15 cellular contexts compared by ENCODE assay signal in genomic region chr21:33550772-33551660, GRCh38.
"Had no signal": no experiment of that assay in that cellular context is flagged by ENCODE, and none has a peak within 500 bp of the region (broad histone marks: within the 10 kb centered on the region; RNA-seq: fewer than 3 reads in every experiment).

No MANE protein-coding gene starts in this region.

- ATAC-seq: gastroesophageal sphincter had no signal

- H3K27me3 ChIP-seq: cardiac muscle cell, dorsolateral prefrontal cortex, gastroesophageal sphincter, sigmoid colon had no signal

- H3K4me3 Mint-ChIP-seq: activated T-cell treated with anti-CD3 and anti-CD28 coated beads, Interleukin-2, amount 50 U/mL, for 72 hours; nephron progenitor cell had no signal

- H3K27ac Mint-ChIP-seq: activated naive CD4-positive, alpha-beta T cell treated with anti-CD3 and anti-CD28 coated beads, Interleukin-2, amount 50 U/mL, for 72 hours; activated T-cell treated with anti-CD3 and anti-CD28 coated beads, Interleukin-2, amount 50 U/mL, for 72 hours; nephron progenitor cell had no signal

- H3K9me3 ChIP-seq: gastroesophageal sphincter, prostate gland, sigmoid colon had no signal

- H3K27ac ChIP-seq: cardiac muscle cell, dorsolateral prefrontal cortex, gastroesophageal sphincter, prostate gland, sigmoid colon had no signal

- DNase-seq: activated CD4-positive, alpha-beta T cell treated with anti-CD3 and anti-CD28 coated beads for 1 hour; activated CD4-positive, alpha-beta T cell treated with anti-CD3 and anti-CD28 coated beads, Interleukin-2, amount 50 U/mL, for 48 hours; activated gamma-delta T cell; activated T-cell treated with anti-CD3 and anti-CD28 coated beads, Interleukin-2, amount 50 U/mL, for 72 hours; dorsolateral prefrontal cortex; erythroblast; nephron progenitor cell; sigmoid colon; stimulated activated CD4-positive, alpha-beta T cell treated with anti-CD3 and anti-CD28 coated beads, Interleukin-12 subunit alpha, Interleukin-12 subunit beta, amount 100 ng/mL, for 4 hours; stimulated activated CD4-positive, alpha-beta T cell treated with anti-CD3 and anti-CD28 coated beads, Interleukin-2, amount 100 ng/mL, for 24 hours; T1000 had no signal

- H3K4me3 ChIP-seq: cardiac muscle cell, dorsolateral prefrontal cortex, gastroesophageal sphincter, prostate gland, sigmoid colon had no signal

- H3K9me3 Mint-ChIP-seq: activated naive CD4-positive, alpha-beta T cell treated with anti-CD3 and anti-CD28 coated beads, Interleukin-2, amount 50 U/mL, for 72 hours had no signal
